In genomic region chr10:91300011-91300575, GRCh38 we compare ENCODE assay signal across 20 cellular contexts.
DNase-seq lines count a peak whose midpoint lies in the region; ATAC-seq, FAIRE-seq and TF ChIP-seq lines count a peak whose summit lies in the region.
"Had no signal": no experiment of that assay in that cellular context is flagged by ENCODE, and none has a peak within 500 bp of the region (broad histone marks: within the 10 kb centered on the region; RNA-seq: fewer than 3 reads in every experiment).

No MANE protein-coding gene starts in this region.

- H3K4me2 ChIP-seq in HepG2 (ENCODE audit: low read depth, low read length) = no peak overlapping the region
- H3K4me2 ChIP-seq in mesendoderm (ENCODE audit: low read length) = no peak overlapping the region
- H3K4me2 ChIP-seq: GM23338 had no signal

- WGBS in HepG2 (ENCODE audit: low lambda C conversion rate) = 0% methylated on average over 1 of the region's 1 CpG
- WGBS in right lobe of liver (ENCODE audit: insufficient coverage, low coverage, low lambda C conversion rate, missing lambda C conversion rate) = 86% methylated on average over 1 of the region's 1 CpG
- no CpG with 5 or more reads among the region's 1 CpG for WGBS in mesendoderm (ENCODE audit: extremely low coverage, insufficient coverage, low lambda C conversion rate)

- H3K4me1 ChIP-seq in HepG2 (ENCODE audit: insufficient read depth, low read length) = peaks cover 16% of the 10 kb centered on the region
- peaks cover 0 to 4% (median 0%) of the 10 kb centered on the region in 4 donors for H3K4me1 ChIP-seq in right lobe of liver
- H3K4me1 ChIP-seq in mesendoderm (ENCODE audit: control insufficient read depth, low read depth, low read length) = no peaks in the 10 kb centered on the region
- H3K4me1 ChIP-seq: BE2C had no signal

- TF ChIP-seq POLR2A in HepG2 (IDR thresholded peaks at IDR 0.05; ENCODE audit: insufficient read depth in 1 of 2, low read depth in 2 of 2, low read length in 2 of 2) (no peak), right lobe of liver (IDR thresholded peaks at IDR 0.05) (no peak)

- no peak overlapping the region for H4K5ac ChIP-seq in mesendoderm (ENCODE audit: low read length)

- CTCF ChIA-PET in HepG2 (lab: Yijun Ruan, JAX; ENCODE audit: low intra/inter-chr PET ratio, low total read pairs) = no interaction called here

- no peak for FAIRE-seq in HepG2 (lab: Jason Lieb, UNC)
- FAIRE-seq: G401.6, GM12891, H54 had no signal

- no peak overlapping the region for H2AFZ ChIP-seq in HepG2 (ENCODE audit: low read length)
- H2AFZ ChIP-seq: GM23338 had no signal

- H3K79me1 ChIP-seq in mesendoderm (ENCODE audit: low read length) = no peaks in the 10 kb centered on the region

- no TSS peak for BruUV-seq in HepG2 (replicated peaks; lab: Mats Ljungman, UMichigan)

- TF ChIP-seq EP300 in HepG2 (IDR thresholded peaks at IDR 0.05; ENCODE audit: low read depth in 2 of 2, low read length in 2 of 2) (no peak), HepG2 (CRISPR knock-in tag; IDR thresholded peaks at IDR 0.05; ENCODE audit: borderline replicate concordance) (no peak)

- H3K9ac ChIP-seq in HepG2 (ENCODE audit: insufficient read depth, low read depth, low read length) = no peak overlapping the region
- no peak overlapping the region for H3K9ac ChIP-seq in mesendoderm (ENCODE audit: low read length)

- no peak overlapping the region for H2BK15ac ChIP-seq in mesendoderm (replicated peaks; ENCODE audit: low read depth)

- H4K20me1 ChIP-seq in HepG2 (ENCODE audit: insufficient read depth, low read length) = no peaks in the 10 kb centered on the region

- no peak overlapping the region for H3K23ac ChIP-seq in mesendoderm (ENCODE audit: low read length)

- H4K8ac ChIP-seq in mesendoderm (ENCODE audit: low read depth, low read length) = no peak overlapping the region

- H3K36me3 ChIP-seq in HepG2 (replicated peaks in 1 of 2; ENCODE audit: control insufficient read depth in 1 of 2, insufficient read depth in 2 of 2, low read length in 2 of 2) = no peaks in the 10 kb centered on the region
- H3K36me3 ChIP-seq in right lobe of liver = no peaks in the 10 kb centered on the region
- H3K36me3 ChIP-seq in mesendoderm (ENCODE audit: control insufficient read depth, insufficient read depth, low read length) = no peaks in the 10 kb centered on the region
- H3K36me3 ChIP-seq: BE2C had no signal

- H3K79me2 ChIP-seq in HepG2 (ENCODE audit: insufficient read depth, low read length) (no peaks in the 10 kb centered on the region), mesendoderm (ENCODE audit: control insufficient read depth, insufficient read depth, low read length) (no peaks in the 10 kb centered on the region)

- H2BK120ac ChIP-seq in mesendoderm (ENCODE audit: low read depth, low read length) = no peak overlapping the region

- H3K4ac ChIP-seq in mesendoderm (ENCODE audit: low read depth, low read length) = no peak overlapping the region

- H3K56ac ChIP-seq in mesendoderm (ENCODE audit: low read length) = peak overlapping the region; percentile 27

- no peaks in the 10 kb centered on the region for H3K9me3 ChIP-seq in HepG2 (ENCODE audit: low read length)
- no peaks in the 10 kb centered on the region for H3K9me3 ChIP-seq in right lobe of liver
- H3K9me3 ChIP-seq: BE2C had no signal

- H3K27me3 ChIP-seq in HepG2 (ENCODE audit: control insufficient read depth in 1 of 2, insufficient read depth in 2 of 2, low read length in 2 of 2) = no peaks in the 10 kb centered on the region
- no peaks in the 10 kb centered on the region for H3K27me3 ChIP-seq in right lobe of liver
- no peaks in the 10 kb centered on the region for H3K27me3 ChIP-seq in mesendoderm (ENCODE audit: insufficient read depth, low read length, poor library complexity)
- H3K27me3 ChIP-seq: BE2C had no signal

- POLR2A ChIA-PET in HepG2 (lab: Yijun Ruan, JAX) = no interaction called here

- H3K4me3 ChIP-seq in HepG2 (replicated peaks in 1 of 3; ENCODE audit: insufficient read depth in 1 of 3, low read depth in 2 of 3, low read length in 3 of 3) (no peak overlapping the region), right lobe of liver (no peak overlapping the region), mesendoderm (ENCODE audit: low read length) (no peak overlapping the region)
- H3K4me3 ChIP-seq: GM23338 had no signal

- H2AK5ac ChIP-seq in mesendoderm (ENCODE audit: low read length) = no peak overlapping the region

- no peak for ATAC-seq in HepG2
- ATAC-seq in right lobe of liver = no peak
- no peak for ATAC-seq in GM18519 (IDR thresholded peaks at IDR 0.05; ENCODE audit: low FRiP score, unreplicated experiment)
- ATAC-seq: GM23338 had no signal

- intact Hi-C loops in HepG2 (cut with micrococcal nuclease; ENCODE audit: unreplicated experiment) = no loop called here
- intact Hi-C loops in right lobe of liver (cut with DNase I) = no loop called here

- no peak overlapping the region for H3K18ac ChIP-seq in mesendoderm (ENCODE audit: low read length)

- H3K27ac ChIP-seq in HepG2 (ENCODE audit: extremely low read length, insufficient read depth, low read length) (no peak overlapping the region), right lobe of liver (no peak overlapping the region), mesendoderm (ENCODE audit: low read depth, low read length) (peak overlapping the region; percentile 32)
- H3K27ac ChIP-seq: HL-60 had no signal

- in situ Hi-C loops in HepG2 (cut with HindIII; ENCODE audit: extremely low pct_ligation_motif_present, low pct_unique_long_range_greater_than_20kb) = no loop called here

- TF ChIP-seq RAD21 in HepG2 (CRISPR knock-in tag; IDR thresholded peaks at IDR 0.05) = no peak

- no peak overlapping the region for H2BK5ac ChIP-seq in mesendoderm (ENCODE audit: low read length)

- TF ChIP-seq CTCF in HepG2 (CRISPR knock-in tag; IDR thresholded peaks at IDR 0.05) = no peak
- TF ChIP-seq CTCF in right lobe of liver (IDR thresholded peaks at IDR 0.05) = no peak

- DNase-seq in HepG2 (ENCODE audit: low spot score) (no peak), right lobe of liver (no peak), DMS53 treated with DMSO at 0.1 percent for 48 hours (lab: John Stamatoyannopoulos, UW; ENCODE audit: unreplicated experiment) (peak; percentile 37), NCI-H146 treated with DMSO at 0.1 percent for 48 hours (lab: John Stamatoyannopoulos, UW; ENCODE audit: unreplicated experiment) (peak; percentile 49), mesendoderm (peak; percentile 41)
- DNase-seq in stimulated activated CD4-positive, alpha-beta T cell treated with anti-CD3 and anti-CD28 coated beads, Interleukin-2, amount 100 ng/mL, for 48 hours = no peak
- DNase-seq: BE2C; C1 segment of cervical spinal cord; CD4-positive, CD25-positive, alpha-beta regulatory T cell; DMS153; DND-41; EL; HCEC 1CT; KBM-7 had no signal

TF ChIP-seq in HepG2, 621 proteins besides CTCF, POLR2A, EP300 and RAD21:
- peak; percentile 36; the same call in 1 of the 2 replicates for TF ChIP-seq BCL6 (CRISPR knock-in tag; IDR thresholded peaks at IDR 0.05)
- peak in 1 of 2 experiments; percentile 94; a peak in 2 of 4 replicates for TF ChIP-seq ATF4 (CRISPR knock-in tag; IDR thresholded peaks at IDR 0.05)
- TF ChIP-seq, protein P1, sequence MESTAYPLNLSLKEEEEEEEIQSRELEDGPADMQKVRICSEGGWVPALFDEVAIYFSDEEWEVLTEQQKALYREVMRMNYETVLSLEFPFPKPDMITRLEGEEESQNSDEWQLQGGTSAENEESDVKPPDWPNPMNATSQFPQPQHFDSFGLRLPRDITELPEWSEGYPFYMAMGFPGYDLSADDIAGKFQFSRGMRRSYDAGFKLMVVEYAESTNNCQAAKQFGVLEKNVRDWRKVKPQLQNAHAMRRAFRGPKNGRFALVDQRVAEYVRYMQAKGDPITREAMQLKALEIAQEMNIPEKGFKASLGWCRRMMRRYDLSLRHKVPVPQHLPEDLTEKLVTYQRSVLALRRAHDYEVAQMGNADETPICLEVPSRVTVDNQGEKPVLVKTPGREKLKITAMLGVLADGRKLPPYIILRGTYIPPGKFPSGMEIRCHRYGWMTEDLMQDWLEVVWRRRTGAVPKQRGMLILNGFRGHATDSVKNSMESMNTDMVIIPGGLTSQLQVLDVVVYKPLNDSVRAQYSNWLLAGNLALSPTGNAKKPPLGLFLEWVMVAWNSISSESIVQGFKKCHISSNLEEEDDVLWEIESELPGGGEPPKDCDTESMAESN (CRISPR knock-in tag; conservative IDR thresholded peaks at IDR 0.05) = no peak

Comparison
In these comparisons a context has a peak if more than half of its experiments do, and no peak if none do; other contexts are left out.
1. DNase-seq: peak in DMS53 treated with DMSO at 0.1 percent for 48 hours (single experiment), NCI-H146 treated with DMSO at 0.1 percent for 48 hours (single experiment) and mesendoderm (single experiment); none in HepG2 (single experiment), right lobe of liver (0 of 3) and stimulated activated CD4-positive, alpha-beta T cell treated with anti-CD3 and anti-CD28 coated beads, Interleukin-2, amount 100 ng/mL, for 48 hours (0 of 2).